ENCODE assay signal across 14 cellular contexts in the genomic region with DNA sequence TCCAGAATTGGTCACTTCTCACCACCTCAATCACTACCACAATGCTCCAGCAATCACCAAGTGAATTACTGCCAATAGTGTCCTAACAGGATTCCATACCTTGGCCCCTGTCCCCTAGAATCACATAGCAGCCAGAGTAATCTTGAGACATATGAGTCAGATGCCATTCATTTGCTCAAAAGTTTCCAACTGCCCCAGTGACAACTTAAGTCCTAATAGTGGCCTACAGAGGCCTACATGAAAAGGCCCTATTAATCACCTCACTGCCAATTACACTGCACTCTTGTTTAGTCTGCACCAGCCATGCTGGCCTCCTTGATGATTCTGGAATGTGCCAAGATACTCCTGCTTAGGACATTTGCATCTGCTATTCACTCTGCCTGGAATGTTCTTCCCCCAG.
"Had no signal": no experiment of that assay in that cellular context is flagged by ENCODE, and none has a peak within 500 bp of the region (broad histone marks: within the 10 kb centered on the region; RNA-seq: fewer than 3 reads in every experiment).

No MANE protein-coding gene starts in this region.

- H3K27me3 Mint-ChIP-seq: activated CD4-positive, alpha-beta memory T cell treated with anti-CD3 and anti-CD28 coated beads, Interleukin-2, amount 10 ng/mL, durations not matched to agents 7 days and 5 days; activated naive CD4-positive, alpha-beta T cell treated with anti-CD3 and anti-CD28 coated beads, Interleukin-2, amount 50 U/mL, for 24 hours; type B pancreatic cell had no signal

- H3K4me1 ChIP-seq: SJSA1 had no signal

- H3K4me3 Mint-ChIP-seq: activated CD4-positive, alpha-beta memory T cell treated with anti-CD3 and anti-CD28 coated beads, Interleukin-2, amount 10 ng/mL, durations not matched to agents 7 days and 5 days; activated naive CD4-positive, alpha-beta T cell treated with anti-CD3 and anti-CD28 coated beads, Interleukin-2, amount 50 U/mL, for 24 hours; endodermal cell; nephron progenitor cell; T-helper 2 cell treated with Interferon-gamma antibody and Interleukin-4, amounts not matched to agents 5 μg/mL and 100 μg/mL, for 36 hours; type B pancreatic cell had no signal

- H3K4me1 Mint-ChIP-seq: activated CD4-positive, alpha-beta memory T cell treated with anti-CD3 and anti-CD28 coated beads, Interleukin-2, amount 10 ng/mL, durations not matched to agents 7 days and 5 days; endodermal cell; nephron progenitor cell had no signal

- H3K27ac Mint-ChIP-seq: activated CD4-positive, alpha-beta memory T cell treated with anti-CD3 and anti-CD28 coated beads, Interleukin-2, amount 10 ng/mL, durations not matched to agents 7 days and 5 days; activated naive CD4-positive, alpha-beta T cell treated with anti-CD3 and anti-CD28 coated beads, Interleukin-2, amount 50 U/mL, for 24 hours; activated T-helper 2 cell treated with anti-CD3 and anti-CD28 coated beads, Interferon-gamma antibody, Interleukin-2, Interleukin-4, amounts not matched to agents 10 μg/mL and 5 μg/mL and 100 μg/mL, durations not matched to agents 14 hours and 24 hours and 36 hours; endodermal cell; nephron progenitor cell; T-helper 2 cell treated with Interferon-gamma antibody and Interleukin-4, amounts not matched to agents 5 μg/mL and 100 μg/mL, for 36 hours; type B pancreatic cell had no signal

- H3K36me3 ChIP-seq: SJSA1 had no signal

- H3K36me3 Mint-ChIP-seq: type B pancreatic cell had no signal

- H3K4me3 ChIP-seq: SJSA1 had no signal

- H3K9me3 Mint-ChIP-seq: activated CD4-positive, alpha-beta memory T cell treated with anti-CD3 and anti-CD28 coated beads, Interleukin-2, amount 10 ng/mL, durations not matched to agents 7 days and 5 days; activated naive CD4-positive, alpha-beta T cell treated with anti-CD3 and anti-CD28 coated beads, Interleukin-2, amount 50 U/mL, for 24 hours; activated T-helper 2 cell treated with anti-CD3 and anti-CD28 coated beads, Interferon-gamma antibody, Interleukin-2, Interleukin-4, amounts not matched to agents 10 μg/mL and 5 μg/mL and 100 μg/mL, durations not matched to agents 14 hours and 24 hours and 36 hours; endodermal cell; nephron progenitor cell; T-helper 2 cell treated with Interferon-gamma antibody and Interleukin-4, amounts not matched to agents 5 μg/mL and 100 μg/mL, for 36 hours; type B pancreatic cell had no signal

- DNase-seq: activated CD4-positive, alpha-beta memory T cell treated with anti-CD3 and anti-CD28 coated beads, Interleukin-2, amount 10 ng/mL, durations not matched to agents 7 days and 5 days; activated CD4-positive, alpha-beta T cell treated with anti-CD3 and anti-CD28 coated beads for 1 hour; activated CD8-positive, alpha-beta memory T cell treated with anti-CD3 and anti-CD28 coated beads, Interleukin-2, amount 50 U/mL, for 48 hours; endodermal cell; erythroblast; glutamatergic neuron; mammary epithelial cell; nephron progenitor cell; SW 1271 had no signal

- H3K9me3 ChIP-seq: SJSA1 had no signal
